In genomic region chr9:96073531-96074284, GRCh38 we compare ENCODE assay signal across 20 cellular contexts.
DNase-seq lines count a peak whose midpoint lies in the region; ATAC-seq, FAIRE-seq and TF ChIP-seq lines count a peak whose summit lies in the region.
"Had no signal": no experiment of that assay in that cellular context is flagged by ENCODE, and none has a peak within 500 bp of the region (broad histone marks: within the 10 kb centered on the region; RNA-seq: fewer than 3 reads in every experiment).

No MANE protein-coding gene starts in this region.

- intact Hi-C loops in body of pancreas (cut with DNase I) (no loop called here), kidney (cut with DNase I) (no loop called here), gastrocnemius medialis (cut with DNase I; ENCODE audit: low total_unique reads) (no loop called here)

- H3K4me3 ChIP-seq in body of pancreas (no peak overlapping the region), kidney (ENCODE audit: low read length in 2 of 2) (no peak overlapping the region), gastrocnemius medialis (no peak overlapping the region)
- H3K4me3 ChIP-seq: K562 had no signal

- TF ChIP-seq CTCF in body of pancreas (IDR thresholded peaks at IDR 0.05) (no peak), kidney (IDR thresholded peaks at IDR 0.05; ENCODE audit: borderline replicate concordance, extremely low read depth, insufficient read depth) (no peak), gastrocnemius medialis (IDR thresholded peaks at IDR 0.05 in 4 of 5, conservative IDR thresholded peaks at IDR 0.05 in 1 of 5) (no peak)

- ATAC-seq in body of pancreas, result peak; percentile 96
- peak; percentile 39 to 91 for ATAC-seq in gastrocnemius medialis
- ATAC-seq: activated naive CD8-positive, alpha-beta T cell treated with anti-CD3 and anti-CD28 coated beads, Interleukin-2, amount 50 U/mL, for 24 hours; HCT116; K562; sciatic nerve had no signal

- no peak for FAIRE-seq in kidney (lab: Jason Lieb, UNC)
- FAIRE-seq: GM19239, K562, urothelium cell line had no signal

- no peak overlapping the region for H3K9ac ChIP-seq in kidney (ENCODE audit: low read length in 2 of 2)

- no peaks in the 10 kb centered on the region for H3K27me3 ChIP-seq in body of pancreas
- H3K27me3 ChIP-seq in gastrocnemius medialis, result no peaks in the 10 kb centered on the region
- H3K27me3 ChIP-seq: neutrophil had no signal

- no peaks in the 10 kb centered on the region for H3K9me3 ChIP-seq in body of pancreas
- no peaks in the 10 kb centered on the region for H3K9me3 ChIP-seq in kidney (ENCODE audit: control insufficient read depth in 1 of 2, low read length in 2 of 2)
- no peaks in the 10 kb centered on the region for H3K9me3 ChIP-seq in gastrocnemius medialis
- H3K9me3 ChIP-seq: neutrophil had no signal

- H3K27ac ChIP-seq in body of pancreas (peak overlapping the region in 3 of 4 donors; percentile 40 to 76 (median 67)), kidney (ENCODE audit: low read depth in 2 of 2, low read length in 2 of 2) (no peak overlapping the region), gastrocnemius medialis (peak overlapping the region in 1 of 4 donors; percentile 61)
- H3K27ac ChIP-seq: neutrophil had no signal

- H3K4me1 ChIP-seq in body of pancreas (peaks cover 43% of the 10 kb centered on the region), kidney (ENCODE audit: control insufficient read depth in 1 of 2, insufficient read depth in 1 of 2, low read depth in 1 of 2, low read length in 2 of 2) (no peaks in the 10 kb centered on the region), gastrocnemius medialis (peaks cover 0 to 2% of the 10 kb centered on the region in 2 donors)

- TF ChIP-seq POLR2A in body of pancreas (IDR thresholded peaks at IDR 0.05) (peak in 1 of 3 donors; percentile 34), gastrocnemius medialis (IDR thresholded peaks at IDR 0.05) (no peak)

- in situ Hi-C loops in gastrocnemius medialis (cut with MboI; ENCODE audit: low sequenced_read_pairs in 4 of 4), result no loop called here

- 42 to 44% methylated on average over 10 of the region's 10 CpGs for whole genome bisulfite sequencing in body of pancreas, 2 donors

- H3K36me3 ChIP-seq in body of pancreas (replicated peaks in 1 of 2; ENCODE audit: insufficient read depth in 1 of 2, low read depth in 2 of 2) (no peaks in the 10 kb centered on the region), kidney (ENCODE audit: control insufficient read depth in 1 of 2, insufficient read depth in 2 of 2, low read length in 2 of 2) (no peaks in the 10 kb centered on the region), gastrocnemius medialis (no peaks in the 10 kb centered on the region)
- H3K36me3 ChIP-seq: neutrophil had no signal

- DNase-seq in OCI-M1 (lab: John Stamatoyannopoulos, UW) (peak; percentile 82), body of pancreas (peak; percentile 79 to 94 (median 84)), kidney (peak; percentile 37), gastrocnemius medialis (peak in 1 of 2 donors; percentile 45), Kasumi-1 (lab: John Stamatoyannopoulos, UW) (no peak), SHP77 treated with DMSO at 0.1 percent for 48 hours (lab: John Stamatoyannopoulos, UW) (no peak), AML-193 (lab: John Stamatoyannopoulos, UW) (no peak)
- DNase-seq: activated B cell treated with CpG ODN at 0.5 μM for 24 hours; activated naive CD8-positive, alpha-beta T cell treated with anti-CD3 and anti-CD28 coated beads, Interleukin-2, amount 50 U/mL, for 24 hours; caudate nucleus; islet precursor cell; NCI-H1048; NCI-H2081; SIG-M5 had no signal

Comparison
In these comparisons a context has a peak if more than half of its experiments do, and no peak if none do; other contexts are left out.
1. DNase-seq: peak in OCI-M1 (single experiment), body of pancreas (4 of 4) and kidney (single experiment); none in Kasumi-1 (0 of 2), SHP77 treated with DMSO at 0.1 percent for 48 hours (single experiment) and AML-193 (0 of 2).
2. H3K27ac ChIP-seq: peak in body of pancreas (3 of 4); none in kidney (0 of 2).